ENCODE assay signal across 8 cellular contexts in genomic region chr17:59331929-59332889, GRCh38. TPM values are rescaled to one million over a fixed set of nuclear protein-coding genes. Genes with fewer than 3 reads are reported as not detected.
DNase-seq lines count a peak whose midpoint lies in the region; ATAC-seq, FAIRE-seq and TF ChIP-seq lines count a peak whose summit lies in the region.

No MANE protein-coding gene starts in this region.

- H3K4me3 Mint-ChIP-seq in type B pancreatic cell: peak overlapping the region; percentile 97

- H3K27me3 ChIP-seq in muscle layer of duodenum (ENCODE audit: low read depth, low read length): no peaks in the 10 kb centered on the region

- peak overlapping the region; percentile 65 for H3K27ac ChIP-seq in muscle layer of duodenum (ENCODE audit: low read length)

- TF ChIP-seq CTCF in type B pancreatic cell (conservative IDR thresholded peaks at IDR 0.05): no peak
- no peak for TF ChIP-seq CTCF in D721Med (IDR thresholded peaks at IDR 0.05; ENCODE audit: insufficient read depth, missing control alignments)

- H3K4me1 Mint-ChIP-seq in type B pancreatic cell (ENCODE audit: unreplicated experiment): peaks cover 62% of the 10 kb centered on the region

- H3K4me1 ChIP-seq in muscle layer of duodenum (ENCODE audit: control insufficient read depth in 1 of 2, insufficient read depth in 2 of 2, low read length in 2 of 2): peaks cover 25 to 50% of the 10 kb centered on the region in 2 donors

- peak; percentile 45 for DNase-seq in activated T-cell treated with anti-CD3 and anti-CD28 coated beads, Interleukin-2, amount 50 U/mL, for 1 hour
- DNase-seq in activated T-cell treated with anti-CD3 and anti-CD28 coated beads for 4 hours (no peak), type B pancreatic cell (ENCODE audit: extremely low spot score, unreplicated experiment) (no peak), D721Med (ENCODE audit: insufficient read length, low spot score) (no peak)
- DNase-seq in activated CD8-positive, alpha-beta memory T cell treated with anti-CD3 and anti-CD28 coated beads for 24 hours: peak; percentile 77

- H3K36me3 ChIP-seq in muscle layer of duodenum (ENCODE audit: control insufficient read depth in 1 of 2, insufficient read depth in 2 of 2, low read length in 2 of 2): peaks cover 0 to 4% of the 10 kb centered on the region in 2 donors

- peak overlapping the region; percentile 87 for H3K27ac Mint-ChIP-seq in type B pancreatic cell

- H3K4me3 ChIP-seq in muscle layer of duodenum (ENCODE audit: low read depth in 1 of 2, low read length in 2 of 2): peak overlapping the region; percentile 93 to 94

- peaks cover 12% of the 10 kb centered on the region for H3K27me3 Mint-ChIP-seq in type B pancreatic cell

- no peaks in the 10 kb centered on the region for H3K9me3 ChIP-seq in muscle layer of duodenum (ENCODE audit: control insufficient read depth in 1 of 2, low read length in 2 of 2)

- peak; percentile 16 for ATAC-seq in HG03565 (IDR thresholded peaks at IDR 0.05; ENCODE audit: unreplicated experiment)
- peak; percentile 6 for ATAC-seq in esophagus mucosa

- no peaks in the 10 kb centered on the region for H3K36me3 Mint-ChIP-seq in type B pancreatic cell

- H3K9me3 Mint-ChIP-seq in type B pancreatic cell: no peaks in the 10 kb centered on the region

- FAIRE-seq in D721Med (lab: Jason Lieb, UNC): no peak

RNA-seq across cellular contexts. Expression of gene YPEL2, which starts 0.8 kb away (rescaled TPM):
- 5.7 TPM for total RNA-seq in esophagus mucosa
- 11.0 and 14.7 TPM in 2 replicates for total RNA-seq in type B pancreatic cell (ENCODE audit: low replicate concordance)

Comparison
In these comparisons a context has a peak if more than half of its experiments do, and no peak if none do; other contexts are left out.
1. DNase-seq: peak in activated T-cell treated with anti-CD3 and anti-CD28 coated beads, Interleukin-2, amount 50 U/mL, for 1 hour (single experiment) and activated CD8-positive, alpha-beta memory T cell treated with anti-CD3 and anti-CD28 coated beads for 24 hours (single experiment); none in activated T-cell treated with anti-CD3 and anti-CD28 coated beads for 4 hours (single experiment), type B pancreatic cell (single experiment) and D721Med (single experiment).